6 cellular contexts compared by ENCODE assay signal in the genomic region with DNA sequence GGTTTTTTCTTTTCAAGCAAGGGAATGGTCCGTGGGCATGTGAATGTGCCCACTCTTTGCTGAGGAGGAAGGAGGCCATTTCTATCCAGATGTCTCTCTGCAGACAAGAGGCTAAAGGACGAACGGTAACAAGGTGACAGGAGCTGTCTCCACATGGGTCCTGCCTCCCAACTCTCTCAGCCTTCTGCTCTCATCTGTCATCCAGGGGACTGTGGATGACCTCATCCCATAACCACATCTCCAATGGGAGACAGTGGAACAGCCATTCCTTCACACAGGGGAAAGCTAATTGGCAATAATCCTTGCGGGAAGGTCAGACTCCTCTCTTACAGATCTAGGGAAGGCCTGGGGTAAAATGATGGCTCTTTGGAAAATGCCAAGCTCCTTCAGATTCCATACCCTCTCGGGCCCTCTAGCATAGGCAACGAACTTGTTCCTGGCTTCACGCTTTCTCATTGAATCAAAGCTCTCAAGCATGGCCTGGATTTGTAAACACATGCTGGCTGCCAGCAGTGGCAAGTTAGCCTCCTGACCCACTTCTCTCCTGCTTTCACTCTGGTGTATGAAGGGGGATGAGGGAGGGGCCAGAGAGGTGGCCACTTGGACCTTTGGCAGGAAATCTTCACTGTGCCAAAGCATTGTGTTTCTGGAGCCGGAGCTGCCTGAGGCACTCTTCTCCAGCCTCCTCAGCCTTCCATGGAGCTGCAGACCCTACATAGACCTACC.
DNase-seq lines count a peak whose midpoint lies in the region; ATAC-seq and TF ChIP-seq lines count a peak whose summit lies in the region.
"Not testable (repeated sequence)": the region's sequence is repeated elsewhere in the genome, so short reads cannot be mapped to it uniquely, and the experiment has no call there.

No MANE protein-coding gene starts in this region.

- not testable (repeated sequence) for H3K36me3 ChIP-seq in left lung, thyroid gland

- 50 to 52% methylated on average over 6 of the region's 8 CpGs for WGBS in thyroid gland, 2 donors

- ATAC-seq in SK-N-SH treated with all-trans-retinoic acid at 6 μM for 48 hours: peak; percentile 7; the same call in 2 of the 3 replicates
- ATAC-seq in Right ventricle myocardium inferior: peak; percentile 54
- ATAC-seq in left cardiac atrium: peak; percentile 48 to 60
- ATAC-seq in left lung: peak; percentile 58
- not testable (repeated sequence) for ATAC-seq in natural killer cell treated with Interleukin-12 subunit alpha and Interleukin-12 subunit beta and Interleukin-15 and Interleukin-18, amount 100 ng/mL, for 72 hours

- H3K27me3 ChIP-seq in left lung, thyroid gland: not testable (repeated sequence)

- H3K9me3 ChIP-seq in left lung, thyroid gland: not testable (repeated sequence)

- H3K4me1 Mint-ChIP-seq in natural killer cell treated with Interleukin-12 subunit alpha and Interleukin-12 subunit beta and Interleukin-15 and Interleukin-18, amount 100 ng/mL, for 72 hours (ENCODE audit: low read depth in 2 of 2): not testable (repeated sequence)

- intact Hi-C loops in Right ventricle myocardium inferior (cut with DNase I); left cardiac atrium (cut with DNase I); left lung (cut with DNase I); thyroid gland (cut with DNase I): not testable (repeated sequence)

- not testable (repeated sequence) for H3K9me3 Mint-ChIP-seq in natural killer cell treated with Interleukin-12 subunit alpha and Interleukin-12 subunit beta and Interleukin-15 and Interleukin-18, amount 100 ng/mL, for 72 hours

- H3K36me3 Mint-ChIP-seq in natural killer cell treated with Interleukin-12 subunit alpha and Interleukin-12 subunit beta and Interleukin-15 and Interleukin-18, amount 100 ng/mL, for 72 hours: not testable (repeated sequence)

- H3K27ac ChIP-seq in left lung: not testable (repeated sequence)
- peak overlapping the region in 1 of 3 donors; percentile 41 for H3K27ac ChIP-seq in thyroid gland

- not testable (repeated sequence) for TF ChIP-seq CTCF in left lung (IDR thresholded peaks at IDR 0.05); thyroid gland (IDR thresholded peaks at IDR 0.05)

- not testable (repeated sequence) for H3K27me3 Mint-ChIP-seq in natural killer cell treated with Interleukin-12 subunit alpha and Interleukin-12 subunit beta and Interleukin-15 and Interleukin-18, amount 100 ng/mL, for 72 hours

- TF ChIP-seq POLR2A in thyroid gland (IDR thresholded peaks at IDR 0.05): not testable (repeated sequence)

- H3K4me3 Mint-ChIP-seq in natural killer cell treated with Interleukin-12 subunit alpha and Interleukin-12 subunit beta and Interleukin-15 and Interleukin-18, amount 100 ng/mL, for 72 hours: not testable (repeated sequence)

- H3K4me3 ChIP-seq in left lung; thyroid gland (replicated peaks in 1 of 3): not testable (repeated sequence)

- not testable (repeated sequence) for H3K27ac Mint-ChIP-seq in natural killer cell treated with Interleukin-12 subunit alpha and Interleukin-12 subunit beta and Interleukin-15 and Interleukin-18, amount 100 ng/mL, for 72 hours

- H3K4me1 ChIP-seq in left lung, thyroid gland: not testable (repeated sequence)

- DNase-seq in Right ventricle myocardium inferior (ENCODE audit: missing footprints); left cardiac atrium; left lung: not testable (repeated sequence)
- peak; percentile 37 for DNase-seq in natural killer cell treated with Interleukin-12 subunit alpha and Interleukin-12 subunit beta and Interleukin-15 and Interleukin-18, amount 100 ng/mL, for 72 hours (ENCODE audit: low spot score)
- DNase-seq in thyroid gland: peak; percentile 54 to 56
